In the genomic region with DNA sequence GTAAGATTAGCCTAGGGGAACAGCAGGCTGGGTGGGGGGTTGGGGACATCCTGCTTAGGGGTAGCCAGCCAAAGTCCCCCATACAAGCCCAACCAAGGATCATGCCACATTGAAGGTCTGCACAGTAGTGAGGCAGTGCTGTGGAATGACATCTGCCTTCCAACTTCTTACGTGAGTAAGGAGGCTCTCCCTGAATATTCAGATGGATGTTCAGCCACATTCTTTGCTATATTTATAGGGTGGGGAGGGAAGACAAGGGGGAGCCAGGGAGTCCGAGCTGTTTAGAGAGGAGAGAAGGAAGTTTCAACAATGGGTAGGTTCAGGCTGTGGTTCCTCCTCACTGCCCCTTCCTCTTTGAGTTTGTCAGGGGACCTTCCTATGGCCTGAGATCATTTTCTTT, we compare ENCODE assay signal across 8 cellular contexts. TPM values are rescaled to one million over a fixed set of nuclear protein-coding genes. Genes with fewer than 3 reads are reported as not detected.
A peak's percentile ranks its signal among the peaks of the same experiment; 100 is the strongest.
DNase-seq lines count a peak whose midpoint lies in the region; TF ChIP-seq lines count a peak whose summit lies in the region.

No MANE protein-coding gene starts in this region.

- intact Hi-C loops in breast epithelium (cut with DNase I; ENCODE audit: low total_unique reads) = no loop called here

- no peak for DNase-seq in breast epithelium (ENCODE audit: low spot score in 2 of 2)
- no peak for DNase-seq in mesenteric fat pad (ENCODE audit: low spot score)
- no peak for DNase-seq in stimulated activated CD4-positive, alpha-beta T cell treated with anti-CD3 and anti-CD28 coated beads, Interleukin-4, amount 100 ng/mL, for 24 hours
- DNase-seq in NCI-H2227 treated with DMSO at 0.1 percent for 48 hours (lab: John Stamatoyannopoulos, UW) = no peak
- DNase-seq in epidermal melanocyte (ENCODE audit: insufficient read length, low spot score) = no peak

- peaks cover 16% of the 10 kb centered on the region; the same call in 1 of the 2 replicates for H4K20me1 ChIP-seq in BLaER1

- H3K9me3 ChIP-seq in BLaER1 (no peaks in the 10 kb centered on the region), KOPT-K1 (ENCODE audit: insufficient read depth, low read length, poor library complexity, severe bottlenecking) (no peaks in the 10 kb centered on the region), breast epithelium (no peaks in the 10 kb centered on the region), muscle layer of colon (ENCODE audit: low read length) (no peaks in the 10 kb centered on the region)

- H3K27ac ChIP-seq in BLaER1 = peak overlapping the region; percentile 96
- H3K27ac ChIP-seq in KOPT-K1 (ENCODE audit: low read depth, low read length, poor library complexity, severe bottlenecking) = peak overlapping the region; percentile 99
- peak overlapping the region; percentile 14 to 82 for H3K27ac ChIP-seq in breast epithelium
- peak overlapping the region; percentile 32 for H3K27ac ChIP-seq in muscle layer of colon (ENCODE audit: low read depth, low read length)

- peaks cover 2% of the 10 kb centered on the region; the same call in 1 of the 2 replicates for H3K27me3 ChIP-seq in BLaER1
- peaks cover 0 to 20% of the 10 kb centered on the region in 2 donors for H3K27me3 ChIP-seq in breast epithelium
- no peaks in the 10 kb centered on the region for H3K27me3 ChIP-seq in muscle layer of colon (ENCODE audit: control insufficient read depth in 1 of 2, insufficient read depth in 2 of 2, low read length in 2 of 2)

- H3K4me1 ChIP-seq in BLaER1 (peaks cover 81% of the 10 kb centered on the region), breast epithelium (no peaks in the 10 kb centered on the region), muscle layer of colon (ENCODE audit: insufficient read depth, low read length) (peaks cover 46% of the 10 kb centered on the region)

- TF ChIP-seq CTCF in breast epithelium (IDR thresholded peaks at IDR 0.05) = no peak

- no peak for TF ChIP-seq POLR2A in breast epithelium (IDR thresholded peaks at IDR 0.05)

- peak overlapping the region; percentile 83 for H3K9ac ChIP-seq in BLaER1
- no peak overlapping the region for H3K9ac ChIP-seq in muscle layer of colon (ENCODE audit: low read length)

- H3K4me3 ChIP-seq in BLaER1 (peak overlapping the region; percentile 49; the same call in 1 of the 2 replicates), breast epithelium (no peak overlapping the region), muscle layer of colon (ENCODE audit: low read depth in 1 of 2, low read length in 2 of 2) (no peak overlapping the region)

- H3K36me3 ChIP-seq in BLaER1 (peaks cover 7% of the 10 kb centered on the region; the same call in 1 of the 2 replicates), KOPT-K1 (ENCODE audit: insufficient read depth, low read length) (peaks cover 24% of the 10 kb centered on the region), breast epithelium (no peaks in the 10 kb centered on the region), muscle layer of colon (ENCODE audit: insufficient read depth, low read length) (no peaks in the 10 kb centered on the region)

- H3K4me2 ChIP-seq in BLaER1 = peak overlapping the region; percentile 90

RNA-seq across cellular contexts. Expression of a gene that starts 29.7 kb away (rescaled TPM):
- total RNA-seq in breast epithelium = 100 to 1,000 TPM; 132 to 190 (median 182) TPM
- total RNA-seq in mesenteric fat pad = 296 TPM

Comparison
In these comparisons a context has a peak if more than half of its experiments do, and no peak if none do; other contexts are left out.
1. H3K27ac ChIP-seq: peak in every context shown above with its lines; median percentile 99 in KOPT-K1; 96 in BLaER1; 48 in breast epithelium; 32 in muscle layer of colon.